In the genomic region with DNA sequence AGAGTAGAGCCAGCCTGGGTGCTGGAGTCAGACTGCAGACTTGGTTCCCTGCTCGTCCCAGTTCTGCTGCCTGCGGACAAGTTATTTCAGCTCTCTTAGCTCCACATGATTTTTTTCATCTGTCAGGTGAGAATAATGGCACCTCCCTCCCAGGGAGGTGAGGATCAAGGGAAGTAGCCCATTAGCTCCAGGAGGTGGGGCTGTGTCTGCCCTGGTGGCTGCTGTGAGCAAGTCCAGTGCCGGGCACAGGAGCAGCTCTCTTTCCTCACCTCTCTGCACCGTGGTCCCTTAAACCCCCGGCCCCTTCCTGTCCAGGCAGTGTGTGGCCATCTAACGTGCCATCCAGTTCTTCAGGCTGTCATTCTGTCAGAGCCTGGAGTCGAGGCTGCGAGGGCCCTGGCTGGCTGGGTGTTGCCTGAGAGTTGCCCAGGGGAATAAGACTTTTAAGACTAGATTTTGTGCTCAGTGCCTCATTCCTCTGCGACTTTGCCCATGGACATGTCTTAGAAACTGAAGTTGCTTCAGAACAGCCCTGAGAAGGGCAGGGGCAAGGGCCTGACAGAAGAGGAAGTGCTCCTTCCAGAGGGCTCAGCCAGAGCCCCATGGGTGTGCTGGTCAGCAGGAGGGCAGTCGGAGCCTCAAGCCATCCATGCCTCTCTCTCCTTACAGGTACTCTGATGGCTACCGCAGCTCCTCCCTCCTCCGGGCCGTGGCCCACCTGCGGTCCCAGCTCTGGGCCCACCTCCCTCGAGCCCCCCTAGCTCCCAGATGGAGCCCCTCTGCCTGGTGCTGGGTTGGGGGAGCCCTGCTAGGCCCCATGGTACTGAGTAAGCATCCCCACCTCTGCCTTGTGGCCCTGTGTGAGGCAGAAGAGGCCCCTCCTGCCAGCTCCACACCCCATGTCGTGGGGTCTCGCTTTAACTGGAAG, we compare ENCODE assay signal across 2 cellular contexts.
TF ChIP-seq lines count a peak whose summit lies in the region.

No MANE protein-coding gene starts in this region.

TF ChIP-seq in IMR-90, 13 proteins besides CTCF, POLR2A, EP300 and RAD21:
- TF ChIP-seq SMC3 (IDR thresholded peaks at IDR 0.05; ENCODE audit: low read depth, low read length) (no peak), CHD1 (IDR thresholded peaks at IDR 0.05; ENCODE audit: low read depth, low read length) (no peak), RCOR1 (IDR thresholded peaks at IDR 0.05; ENCODE audit: insufficient replicate concordance, low read length) (no peak), ELK1 (IDR thresholded peaks at IDR 0.05; ENCODE audit: borderline replicate concordance, low read depth, low read length) (no peak), MXI1 (IDR thresholded peaks at IDR 0.05; ENCODE audit: borderline replicate concordance, low read depth, low read length) (no peak), MAZ (IDR thresholded peaks at IDR 0.05; ENCODE audit: borderline replicate concordance, low read depth, low read length) (no peak), MAFK (IDR thresholded peaks at IDR 0.05; ENCODE audit: low read depth, low read length) (no peak)

TF ChIP-seq in H1, 55 proteins besides CTCF, POLR2A, EP300 and RAD21:
- TF ChIP-seq, protein P1, sequence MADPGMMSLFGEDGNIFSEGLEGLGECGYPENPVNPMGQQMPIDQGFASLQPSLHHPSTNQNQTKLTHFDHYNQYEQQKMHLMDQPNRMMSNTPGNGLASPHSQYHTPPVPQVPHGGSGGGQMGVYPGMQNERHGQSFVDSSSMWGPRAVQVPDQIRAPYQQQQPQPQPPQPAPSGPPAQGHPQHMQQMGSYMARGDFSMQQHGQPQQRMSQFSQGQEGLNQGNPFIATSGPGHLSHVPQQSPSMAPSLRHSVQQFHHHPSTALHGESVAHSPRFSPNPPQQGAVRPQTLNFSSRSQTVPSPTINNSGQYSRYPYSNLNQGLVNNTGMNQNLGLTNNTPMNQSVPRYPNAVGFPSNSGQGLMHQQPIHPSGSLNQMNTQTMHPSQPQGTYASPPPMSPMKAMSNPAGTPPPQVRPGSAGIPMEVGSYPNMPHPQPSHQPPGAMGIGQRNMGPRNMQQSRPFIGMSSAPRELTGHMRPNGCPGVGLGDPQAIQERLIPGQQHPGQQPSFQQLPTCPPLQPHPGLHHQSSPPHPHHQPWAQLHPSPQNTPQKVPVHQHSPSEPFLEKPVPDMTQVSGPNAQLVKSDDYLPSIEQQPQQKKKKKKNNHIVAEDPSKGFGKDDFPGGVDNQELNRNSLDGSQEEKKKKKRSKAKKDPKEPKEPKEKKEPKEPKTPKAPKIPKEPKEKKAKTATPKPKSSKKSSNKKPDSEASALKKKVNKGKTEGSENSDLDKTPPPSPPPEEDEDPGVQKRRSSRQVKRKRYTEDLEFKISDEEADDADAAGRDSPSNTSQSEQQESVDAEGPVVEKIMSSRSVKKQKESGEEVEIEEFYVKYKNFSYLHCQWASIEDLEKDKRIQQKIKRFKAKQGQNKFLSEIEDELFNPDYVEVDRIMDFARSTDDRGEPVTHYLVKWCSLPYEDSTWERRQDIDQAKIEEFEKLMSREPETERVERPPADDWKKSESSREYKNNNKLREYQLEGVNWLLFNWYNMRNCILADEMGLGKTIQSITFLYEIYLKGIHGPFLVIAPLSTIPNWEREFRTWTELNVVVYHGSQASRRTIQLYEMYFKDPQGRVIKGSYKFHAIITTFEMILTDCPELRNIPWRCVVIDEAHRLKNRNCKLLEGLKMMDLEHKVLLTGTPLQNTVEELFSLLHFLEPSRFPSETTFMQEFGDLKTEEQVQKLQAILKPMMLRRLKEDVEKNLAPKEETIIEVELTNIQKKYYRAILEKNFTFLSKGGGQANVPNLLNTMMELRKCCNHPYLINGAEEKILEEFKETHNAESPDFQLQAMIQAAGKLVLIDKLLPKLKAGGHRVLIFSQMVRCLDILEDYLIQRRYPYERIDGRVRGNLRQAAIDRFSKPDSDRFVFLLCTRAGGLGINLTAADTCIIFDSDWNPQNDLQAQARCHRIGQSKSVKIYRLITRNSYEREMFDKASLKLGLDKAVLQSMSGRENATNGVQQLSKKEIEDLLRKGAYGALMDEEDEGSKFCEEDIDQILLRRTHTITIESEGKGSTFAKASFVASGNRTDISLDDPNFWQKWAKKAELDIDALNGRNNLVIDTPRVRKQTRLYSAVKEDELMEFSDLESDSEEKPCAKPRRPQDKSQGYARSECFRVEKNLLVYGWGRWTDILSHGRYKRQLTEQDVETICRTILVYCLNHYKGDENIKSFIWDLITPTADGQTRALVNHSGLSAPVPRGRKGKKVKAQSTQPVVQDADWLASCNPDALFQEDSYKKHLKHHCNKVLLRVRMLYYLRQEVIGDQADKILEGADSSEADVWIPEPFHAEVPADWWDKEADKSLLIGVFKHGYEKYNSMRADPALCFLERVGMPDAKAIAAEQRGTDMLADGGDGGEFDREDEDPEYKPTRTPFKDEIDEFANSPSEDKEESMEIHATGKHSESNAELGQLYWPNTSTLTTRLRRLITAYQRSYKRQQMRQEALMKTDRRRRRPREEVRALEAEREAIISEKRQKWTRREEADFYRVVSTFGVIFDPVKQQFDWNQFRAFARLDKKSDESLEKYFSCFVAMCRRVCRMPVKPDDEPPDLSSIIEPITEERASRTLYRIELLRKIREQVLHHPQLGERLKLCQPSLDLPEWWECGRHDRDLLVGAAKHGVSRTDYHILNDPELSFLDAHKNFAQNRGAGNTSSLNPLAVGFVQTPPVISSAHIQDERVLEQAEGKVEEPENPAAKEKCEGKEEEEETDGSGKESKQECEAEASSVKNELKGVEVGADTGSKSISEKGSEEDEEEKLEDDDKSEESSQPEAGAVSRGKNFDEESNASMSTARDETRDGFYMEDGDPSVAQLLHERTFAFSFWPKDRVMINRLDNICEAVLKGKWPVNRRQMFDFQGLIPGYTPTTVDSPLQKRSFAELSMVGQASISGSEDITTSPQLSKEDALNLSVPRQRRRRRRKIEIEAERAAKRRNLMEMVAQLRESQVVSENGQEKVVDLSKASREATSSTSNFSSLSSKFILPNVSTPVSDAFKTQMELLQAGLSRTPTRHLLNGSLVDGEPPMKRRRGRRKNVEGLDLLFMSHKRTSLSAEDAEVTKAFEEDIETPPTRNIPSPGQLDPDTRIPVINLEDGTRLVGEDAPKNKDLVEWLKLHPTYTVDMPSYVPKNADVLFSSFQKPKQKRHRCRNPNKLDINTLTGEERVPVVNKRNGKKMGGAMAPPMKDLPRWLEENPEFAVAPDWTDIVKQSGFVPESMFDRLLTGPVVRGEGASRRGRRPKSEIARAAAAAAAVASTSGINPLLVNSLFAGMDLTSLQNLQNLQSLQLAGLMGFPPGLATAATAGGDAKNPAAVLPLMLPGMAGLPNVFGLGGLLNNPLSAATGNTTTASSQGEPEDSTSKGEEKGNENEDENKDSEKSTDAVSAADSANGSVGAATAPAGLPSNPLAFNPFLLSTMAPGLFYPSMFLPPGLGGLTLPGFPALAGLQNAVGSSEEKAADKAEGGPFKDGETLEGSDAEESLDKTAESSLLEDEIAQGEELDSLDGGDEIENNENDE (IDR thresholded peaks at IDR 0.05; ENCODE audit: insufficient replicate concordance, low read length): no peak
- no peak for TF ChIP-seq GABPA (IDR thresholded peaks at IDR 0.05; ENCODE audit: borderline replicate concordance, insufficient read depth, low read length)
- TF ChIP-seq POLR2AphosphoS5 (IDR thresholded peaks at IDR 0.05; ENCODE audit: low read depth, low read length): no peak
- TF ChIP-seq FOSL1 (IDR thresholded peaks at IDR 0.05; ENCODE audit: insufficient read depth, low read depth, low read length): no peak
- TF ChIP-seq, protein P2, sequence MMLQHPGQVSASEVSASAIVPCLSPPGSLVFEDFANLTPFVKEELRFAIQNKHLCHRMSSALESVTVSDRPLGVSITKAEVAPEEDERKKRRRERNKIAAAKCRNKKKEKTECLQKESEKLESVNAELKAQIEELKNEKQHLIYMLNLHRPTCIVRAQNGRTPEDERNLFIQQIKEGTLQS (IDR thresholded peaks at IDR 0.05; ENCODE audit: insufficient read depth, low read depth, low read length): no peak
- TF ChIP-seq JUN (IDR thresholded peaks at IDR 0.05; ENCODE audit: low read depth, low read length): no peak
- TF ChIP-seq SP4 (IDR thresholded peaks at IDR 0.05; ENCODE audit: low read length): no peak
